8 cellular contexts compared by ENCODE assay signal in genomic region chr16:1492923-1493745, GRCh38. TPM values are rescaled to one million over a fixed set of nuclear protein-coding genes. Genes with fewer than 3 reads are reported as not detected.
DNase-seq lines count a peak whose midpoint lies in the region; ATAC-seq and TF ChIP-seq lines count a peak whose summit lies in the region.

Gene TELO2 (plus strand): TSS chr16:1493360. CDS start chr16:1494282, 922 bp downstream.

- no peaks in the 10 kb centered on the region for H3K9me3 Mint-ChIP-seq in endothelial cell (ENCODE audit: unreplicated experiment)
- no peaks in the 10 kb centered on the region for H3K9me3 Mint-ChIP-seq in mesothelial cell of epicardium

- peak within 1 kb of the TSS; percentile 85 for H3K4me2 ChIP-seq in OCI-LY1 (ENCODE audit: low read length)

- H3K36me3 Mint-ChIP-seq in endothelial cell (ENCODE audit: low read depth, unreplicated experiment) (peaks cover 1% of the 10 kb centered on the region), mesothelial cell of epicardium (peaks cover under 1% of the 10 kb centered on the region)

- H3F3A ChIP-seq in OCI-LY1 (ENCODE audit: insufficient read depth, low read length) = no peaks in the 10 kb centered on the region

- CTCF ChIA-PET in AG04450 (lab: Charles Lee) = interaction anchor here (1.3 kb wide), 1 partner anchor 22 kb away, joined by 6 read pairs; no protein-coding TSS in a partner anchor

- POLR2A ChIA-PET in AG04450 (lab: Yijun Ruan, JAX) = interaction anchor here (1.1 kb wide), 1 partner anchor 72 kb away, joined by 3 read pairs; no protein-coding TSS in a partner anchor

- TF ChIP-seq CTCF in AG04450 (IDR thresholded peaks at IDR 0.05; ENCODE audit: low read depth, low read length) (no peak), OCI-LY1 (IDR thresholded peaks at IDR 0.05; ENCODE audit: low read length) (no peak; the same call in 1 of the 2 replicates), endothelial cell (IDR thresholded peaks at IDR 0.05; ENCODE audit: unreplicated experiment) (no peak), mesothelial cell of epicardium (IDR thresholded peaks at IDR 0.05; ENCODE audit: unreplicated experiment) (no peak)

- H3K27ac ChIP-seq in AG04450 (ENCODE audit: low read depth, low read length) (peak within 1 kb of the TSS; percentile 47), OCI-LY1 (ENCODE audit: low read depth, low read length, poor library complexity, severe bottlenecking) (peak within 1 kb of the TSS; percentile 3)

- DNase-seq in AG04450 (ENCODE audit: low read depth, low spot score) (peak; percentile 42), endothelial cell (ENCODE audit: low spot score) (peak; percentile 87), mesothelial cell of epicardium (ENCODE audit: low spot score in 2 of 2, unreplicated experiment in 2 of 2) (peak; percentile 84 to 90)
- DNase-seq in activated CD8-positive, alpha-beta memory T cell treated with anti-CD3 and anti-CD28 coated beads, Interleukin-2, amount 50 U/mL, for 48 hours = peak; percentile 95
- peak; percentile 86 for DNase-seq in stimulated activated CD8-positive, alpha-beta memory T cell treated with anti-CD3 and anti-CD28 coated beads, Interleukin-15, amount 100 ng/mL, for 24 hours (ENCODE audit: low read depth)

- H3K27ac Mint-ChIP-seq in endothelial cell (ENCODE audit: unreplicated experiment) (peak within 1 kb of the TSS; percentile 88), mesothelial cell of epicardium (peak within 1 kb of the TSS; percentile 93)

- H3K36me3 ChIP-seq in OCI-LY1 (ENCODE audit: insufficient read depth, low read length) = peaks cover 24% of the 10 kb centered on the region

- peaks cover 18% of the 10 kb centered on the region for H3K4me1 ChIP-seq in OCI-LY1 (ENCODE audit: insufficient read depth, low read length, severe bottlenecking)

- H4K20me1 ChIP-seq in OCI-LY1 (ENCODE audit: insufficient read depth, low read length) = no peaks in the 10 kb centered on the region

- 0 out of 2 replicates have a peak within 1 kb of the TSS, but pooled peaks have one; percentile 10 for H2AFZ ChIP-seq in OCI-LY1 (ENCODE audit: low read length)

- H3K4me3 ChIP-seq in AG04450 (ENCODE audit: low read depth, low read length) (peak within 1 kb of the TSS; percentile 75), OCI-LY1 (ENCODE audit: low read depth, low read length, poor library complexity, severe bottlenecking) (peak within 1 kb of the TSS; percentile 82)

- H3K4me1 Mint-ChIP-seq in endothelial cell (ENCODE audit: unreplicated experiment) (peaks cover 12% of the 10 kb centered on the region), mesothelial cell of epicardium (peaks cover 13% of the 10 kb centered on the region)

- H3K9ac ChIP-seq in OCI-LY1 (ENCODE audit: low read length) = peak within 1 kb of the TSS; percentile 80

- no peaks in the 10 kb centered on the region; the same call in 1 of the 2 replicates for H3K9me3 ChIP-seq in AG04450 (ENCODE audit: control insufficient read depth, insufficient read depth, low read length)
- no peaks in the 10 kb centered on the region for H3K9me3 ChIP-seq in OCI-LY1 (ENCODE audit: low read length)

- no peaks in the 10 kb centered on the region for H3K9me2 ChIP-seq in OCI-LY1 (ENCODE audit: low read depth, low read length)

- H3K27me3 ChIP-seq in AG04450 (ENCODE audit: control insufficient read depth, insufficient read depth, low read length) = no peaks in the 10 kb centered on the region
- no peaks in the 10 kb centered on the region for H3K27me3 ChIP-seq in OCI-LY1 (ENCODE audit: insufficient read depth, low read length)

- H3K4me3 Mint-ChIP-seq in endothelial cell (ENCODE audit: unreplicated experiment) (peak within 1 kb of the TSS; percentile 95), mesothelial cell of epicardium (peak within 1 kb of the TSS; percentile 85)

- ATAC-seq in GM18868 (IDR thresholded peaks at IDR 0.05; ENCODE audit: unreplicated experiment) (peak; percentile 62), HG03520 (IDR thresholded peaks at IDR 0.05; ENCODE audit: unreplicated experiment) (peak; percentile 53)

- no peaks in the 10 kb centered on the region for H3K79me2 ChIP-seq in OCI-LY1 (ENCODE audit: insufficient read depth, low read length)

- H3K27me3 Mint-ChIP-seq in endothelial cell (ENCODE audit: unreplicated experiment) = peaks cover 13% of the 10 kb centered on the region
- H3K27me3 Mint-ChIP-seq in mesothelial cell of epicardium (ENCODE audit: low read depth) = no peaks in the 10 kb centered on the region

RNA-seq across cellular contexts. Expression of gene TELO2, which starts in this region (rescaled TPM):
- polyA plus RNA-seq in AG04450 (2011; rRNA removed) = 6.2 and 7.4 TPM in 2 replicates
- 2.6 and 3.5 TPM in 2 replicates for polyA minus RNA-seq in AG04450 (2011; rRNA and poly(A)+ RNA removed)
- 64.5 TPM for total RNA-seq in endothelial cell (ENCODE audit: unreplicated experiment)
- total RNA-seq in mesothelial cell of epicardium = 66.7 to 70.2 TPM (median 69.8 TPM) in 3 replicates

Comparison
In these comparisons a context has a peak if more than half of its experiments do, and no peak if none do; other contexts are left out.
1. Peak in every context shown above with its lines: DNase-seq, ATAC-seq, H3K4me3 ChIP-seq and H3K27ac ChIP-seq.
2. DNase-seq: peak in every context shown above with its lines; median percentile 95 in activated CD8-positive, alpha-beta memory T cell treated with anti-CD3 and anti-CD28 coated beads, Interleukin-2, amount 50 U/mL, for 48 hours; 87 in endothelial cell; 87 in mesothelial cell of epicardium; 86 in stimulated activated CD8-positive, alpha-beta memory T cell treated with anti-CD3 and anti-CD28 coated beads, Interleukin-15, amount 100 ng/mL, for 24 hours; 42 in AG04450.